ENCODE assay signal across 17 cellular contexts in genomic region chr5:146805099-146805498, GRCh38.
DNase-seq lines count a peak whose midpoint lies in the region; ATAC-seq and TF ChIP-seq lines count a peak whose summit lies in the region.
"Had no signal": no experiment of that assay in that cellular context is flagged by ENCODE, and none has a peak within 500 bp of the region (broad histone marks: within the 10 kb centered on the region; RNA-seq: fewer than 3 reads in every experiment).

No MANE protein-coding gene starts in this region.

- H2BK12ac ChIP-seq in H9 (ENCODE audit: insufficient read length, low read depth, low read length), result no peak overlapping the region

- no peaks in the 10 kb centered on the region for H3K23me2 ChIP-seq in H9 (ENCODE audit: insufficient read length, low read depth, low read length, poor library complexity, severe bottlenecking)

- H3K4me2 ChIP-seq in H9 (ENCODE audit: insufficient read depth, insufficient read length, low read length), result no peak overlapping the region

- DNase-seq in A172 (ENCODE audit: low spot score) (peak; percentile 56), H9 (no peak), RKO (ENCODE audit: low spot score) (peak; percentile 1), glutamatergic neuron (no peak), Kasumi-1 (lab: John Stamatoyannopoulos, UW) (no peak), 8988T (no peak), mesothelial cell of epicardium (ENCODE audit: low spot score in 2 of 2, unreplicated experiment in 2 of 2) (no peak)
- no peak for DNase-seq in stimulated activated naive B cell treated with anti-CD40 and anti-IgM and Interleukin-4, amounts not matched to agents 10 μg/mL and 1 μg/mL and 100 μg/mL, for 72 hours
- DNase-seq: activated CD4-positive, alpha-beta T cell treated with anti-CD3 and anti-CD28 coated beads for 4 hours; activated CD8-positive, alpha-beta memory T cell treated with anti-CD3 and anti-CD28 coated beads, Interleukin-2, amount 50 U/mL, for 48 hours; aorta; colonic mucosa; MV-4-11; T-helper 9 cell had no signal

- no peaks in the 10 kb centered on the region for H3K79me1 ChIP-seq in H9 (ENCODE audit: insufficient read depth, low read depth, low read length, poor library complexity, severe bottlenecking)

- H3K9ac ChIP-seq in H9 (ENCODE audit: extremely low read depth, insufficient read length, low read length), result no peak overlapping the region

- H3K9me3 Mint-ChIP-seq in H9, result no peaks in the 10 kb centered on the region
- no peaks in the 10 kb centered on the region for H3K9me3 Mint-ChIP-seq in glutamatergic neuron (ENCODE audit: unreplicated experiment)
- no peaks in the 10 kb centered on the region for H3K9me3 Mint-ChIP-seq in stimulated activated naive B cell treated with anti-CD40 and anti-IgM and Interleukin-4, amounts not matched to agents 10 μg/mL and 1 μg/mL and 100 μg/mL, for 72 hours
- H3K9me3 Mint-ChIP-seq in mesothelial cell of epicardium, result no peaks in the 10 kb centered on the region
- H3K9me3 Mint-ChIP-seq: neural crest cell had no signal

- H3K27me3 ChIP-seq in H9 (ENCODE audit: insufficient read depth, low read length), result no peaks in the 10 kb centered on the region
- H3K27me3 ChIP-seq: colonic mucosa had no signal

- H3K36me3 Mint-ChIP-seq in H9 (ENCODE audit: insufficient read depth in 1 of 3, low read depth in 3 of 3) (peaks cover 2 to 4% (median 3%) of the 10 kb centered on the region in 3 experiments; a peak in 6 of 7 replicates), glutamatergic neuron (ENCODE audit: unreplicated experiment) (peaks cover 2% of the 10 kb centered on the region), mesothelial cell of epicardium (no peaks in the 10 kb centered on the region)
- no peaks in the 10 kb centered on the region for H3K36me3 Mint-ChIP-seq in stimulated activated naive B cell treated with anti-CD40 and anti-IgM and Interleukin-4, amounts not matched to agents 10 μg/mL and 1 μg/mL and 100 μg/mL, for 72 hours

- peaks cover 51 to 67% of the 10 kb centered on the region in 2 experiments for H3K4me1 Mint-ChIP-seq in H9
- H3K4me1 Mint-ChIP-seq in glutamatergic neuron (ENCODE audit: low read depth, unreplicated experiment), result peaks cover 24% of the 10 kb centered on the region
- no peaks in the 10 kb centered on the region for H3K4me1 Mint-ChIP-seq in stimulated activated naive B cell treated with anti-CD40 and anti-IgM and Interleukin-4, amounts not matched to agents 10 μg/mL and 1 μg/mL and 100 μg/mL, for 72 hours
- peaks cover 21% of the 10 kb centered on the region for H3K4me1 Mint-ChIP-seq in mesothelial cell of epicardium

- H2BK120ac ChIP-seq in H9 (ENCODE audit: low read depth, low read length, poor library complexity, severe bottlenecking), result no peak overlapping the region

- H2AK5ac ChIP-seq in H9 (ENCODE audit: insufficient read length, low read length), result no peak overlapping the region

- peaks cover 14% of the 10 kb centered on the region; the same call in 1 of the 2 replicates for H3K4me1 ChIP-seq in H9 (ENCODE audit: insufficient read depth, low read length)
- H3K4me1 ChIP-seq: colonic mucosa, SJCRH30 had no signal

- no peak overlapping the region for H3T11ph ChIP-seq in H9 (ENCODE audit: low read length)

- no peak overlapping the region for H2BK20ac ChIP-seq in H9 (ENCODE audit: low read depth, low read length, poor library complexity, severe bottlenecking)

- H2BK15ac ChIP-seq in H9 (ENCODE audit: low read depth, low read length), result no peak overlapping the region

- no peak overlapping the region for H4K91ac ChIP-seq in H9 (ENCODE audit: insufficient read length, low read depth, low read length)

- no peak overlapping the region for H3K27ac ChIP-seq in H9 (ENCODE audit: insufficient read length, low read depth, low read length)
- H3K27ac ChIP-seq: colonic mucosa, SJCRH30 had no signal

- no peak overlapping the region for H3K56ac ChIP-seq in H9 (ENCODE audit: insufficient read length, low read depth, low read length)

- no peak overlapping the region for H4K5ac ChIP-seq in H9 (ENCODE audit: insufficient read length, low read depth, low read length)

- ATAC-seq in stimulated activated naive B cell treated with anti-CD40 and anti-IgM and Interleukin-4, amounts not matched to agents 10 μg/mL and 1 μg/mL and 100 μg/mL, for 72 hours (replicated peaks), result no peak
- ATAC-seq: HCT116 had no signal

- H3K4me3 Mint-ChIP-seq in H9 (no peak overlapping the region), glutamatergic neuron (ENCODE audit: unreplicated experiment) (no peak overlapping the region), mesothelial cell of epicardium (no peak overlapping the region)
- H3K4me3 Mint-ChIP-seq in stimulated activated naive B cell treated with anti-CD40 and anti-IgM and Interleukin-4, amounts not matched to agents 10 μg/mL and 1 μg/mL and 100 μg/mL, for 72 hours, result no peak overlapping the region
- H3K4me3 Mint-ChIP-seq: neural crest cell had no signal

- no peak overlapping the region for H2AFZ ChIP-seq in H9 (ENCODE audit: low read length)

- no peak overlapping the region for H3K23ac ChIP-seq in H9 (ENCODE audit: insufficient read length, low read depth, low read length)

- no peak overlapping the region for H4K8ac ChIP-seq in H9 (replicated peaks; ENCODE audit: insufficient read length, low read depth, low read length)

- H3K27ac Mint-ChIP-seq in H9, result peak overlapping the region in 2 of 3 experiments; percentile 26 to 55; a peak in 3 of 7 replicates
- peak overlapping the region; percentile 75 for H3K27ac Mint-ChIP-seq in glutamatergic neuron (ENCODE audit: unreplicated experiment)
- no peak overlapping the region for H3K27ac Mint-ChIP-seq in stimulated activated naive B cell treated with anti-CD40 and anti-IgM and Interleukin-4, amounts not matched to agents 10 μg/mL and 1 μg/mL and 100 μg/mL, for 72 hours
- no peak overlapping the region for H3K27ac Mint-ChIP-seq in mesothelial cell of epicardium

- H3K14ac ChIP-seq in H9 (ENCODE audit: insufficient read depth, low read length), result no peak overlapping the region

- no peaks in the 10 kb centered on the region for H3K9me3 ChIP-seq in H9 (ENCODE audit: control insufficient read depth, low read depth, low read length)
- H3K9me3 ChIP-seq: colonic mucosa, SJCRH30 had no signal

- H3K4ac ChIP-seq in H9 (ENCODE audit: low read depth, low read length), result no peak overlapping the region

- no CpG with 5 or more reads among the region's 1 CpG for WGBS in H9 (ENCODE audit: extremely low coverage, insufficient read length, low lambda C conversion rate)

- H4K20me1 ChIP-seq in H9 (ENCODE audit: control insufficient read depth, insufficient read depth, insufficient read length), result no peaks in the 10 kb centered on the region

- no peaks in the 10 kb centered on the region for H3K79me2 ChIP-seq in H9 (ENCODE audit: insufficient read depth, low read length)

- TF ChIP-seq CTCF in H9 (conservative IDR thresholded peaks at IDR 0.05), result no peak
- no peak for TF ChIP-seq CTCF in glutamatergic neuron (IDR thresholded peaks at IDR 0.05; ENCODE audit: partially characterized antibody, unreplicated experiment)
- no peak for TF ChIP-seq CTCF in mesothelial cell of epicardium (IDR thresholded peaks at IDR 0.05; ENCODE audit: unreplicated experiment)

- no peak overlapping the region for H3K18ac ChIP-seq in H9 (ENCODE audit: insufficient read length, low read depth, low read length)

- no peaks in the 10 kb centered on the region for H3K27me3 Mint-ChIP-seq in H9 (ENCODE audit: low read depth)
- H3K27me3 Mint-ChIP-seq in glutamatergic neuron (ENCODE audit: unreplicated experiment), result peaks cover 6% of the 10 kb centered on the region
- H3K27me3 Mint-ChIP-seq in stimulated activated naive B cell treated with anti-CD40 and anti-IgM and Interleukin-4, amounts not matched to agents 10 μg/mL and 1 μg/mL and 100 μg/mL, for 72 hours, result no peaks in the 10 kb centered on the region
- H3K27me3 Mint-ChIP-seq in mesothelial cell of epicardium (ENCODE audit: low read depth), result no peaks in the 10 kb centered on the region

- no peak overlapping the region for H2BK5ac ChIP-seq in H9 (ENCODE audit: insufficient read length, low read length)

Comparison
In these comparisons a context has a peak if more than half of its experiments do, and no peak if none do; other contexts are left out.
1. DNase-seq: peak in A172 (single experiment) and RKO (single experiment); none in H9 (single experiment), glutamatergic neuron (single experiment), Kasumi-1 (0 of 2), 8988T (single experiment), stimulated activated naive B cell treated with anti-CD40 and anti-IgM and Interleukin-4, amounts not matched to agents 10 μg/mL and 1 μg/mL and 100 μg/mL, for 72 hours (single experiment) and mesothelial cell of epicardium (0 of 2).
2. H3K27ac Mint-ChIP-seq: peak in H9 (2 of 3) and glutamatergic neuron (single experiment); none in stimulated activated naive B cell treated with anti-CD40 and anti-IgM and Interleukin-4, amounts not matched to agents 10 μg/mL and 1 μg/mL and 100 μg/mL, for 72 hours (single experiment) and mesothelial cell of epicardium (single experiment).